ENCODE assay signal across 9 cellular contexts in genomic region chr4:16224264-16224663, GRCh38. TPM values are rescaled to one million over a fixed set of nuclear protein-coding genes. Genes with fewer than 3 reads are reported as not detected.
A peak's percentile ranks its signal among the peaks of the same experiment; 100 is the strongest.
DNase-seq lines count a peak whose midpoint lies in the region; ATAC-seq and TF ChIP-seq lines count a peak whose summit lies in the region.
"Had no signal": no experiment of that assay in that cellular context is flagged by ENCODE, and none has a peak within 500 bp of the region (broad histone marks: within the 10 kb centered on the region; RNA-seq: fewer than 3 reads in every experiment).

No MANE protein-coding gene starts in this region.

- no peak for TF ChIP-seq CTCF in endothelial cell (IDR thresholded peaks at IDR 0.05; ENCODE audit: unreplicated experiment)
- no peak for TF ChIP-seq CTCF in neutrophil (IDR thresholded peaks at IDR 0.05)

- peak overlapping the region; percentile 95 for H3K4me3 Mint-ChIP-seq in endothelial cell (ENCODE audit: unreplicated experiment)

- DNase-seq in OCI-M1 (lab: John Stamatoyannopoulos, UW), result peak; percentile 51
- no peak for DNase-seq in endothelial cell (ENCODE audit: low spot score)
- DNase-seq in SHP77 (lab: John Stamatoyannopoulos, UW), result no peak
- no peak for DNase-seq in NCI-H1694 treated with DMSO at 0.1 percent for 48 hours (lab: John Stamatoyannopoulos, UW)
- DNase-seq: esophagus squamous epithelium had no signal

- no peaks in the 10 kb centered on the region for H3K27me3 ChIP-seq in neutrophil
- H3K27me3 ChIP-seq: esophagus squamous epithelium had no signal

- H3K9ac ChIP-seq in ES-I3 (ENCODE audit: low read depth, low read length), result peak overlapping the region; percentile 96; the same call in 1 of the 2 replicates

- peaks cover 33% of the 10 kb centered on the region for H3K4me1 Mint-ChIP-seq in endothelial cell (ENCODE audit: unreplicated experiment)

- H3K27me3 Mint-ChIP-seq in endothelial cell (ENCODE audit: unreplicated experiment), result peaks cover 4% of the 10 kb centered on the region

- no peaks in the 10 kb centered on the region for H3K36me3 Mint-ChIP-seq in endothelial cell (ENCODE audit: low read depth, unreplicated experiment)

- H3K36me3 ChIP-seq in ES-I3 (ENCODE audit: insufficient read depth, low read length) (no peaks in the 10 kb centered on the region), neutrophil (peaks cover 2% of the 10 kb centered on the region)

- H3K27ac Mint-ChIP-seq in endothelial cell (ENCODE audit: unreplicated experiment), result peak overlapping the region; percentile 72

- peak overlapping the region; percentile 95 for H3K27ac ChIP-seq in neutrophil

- H3K9me3 ChIP-seq in ES-I3 (ENCODE audit: control insufficient read depth, insufficient read depth, low read length), result no peaks in the 10 kb centered on the region
- H3K9me3 ChIP-seq in neutrophil, result no peaks in the 10 kb centered on the region
- H3K9me3 ChIP-seq: esophagus squamous epithelium had no signal

- no peak for ATAC-seq in HG02623 (IDR thresholded peaks at IDR 0.05; ENCODE audit: unreplicated experiment)
- ATAC-seq in GM18505 (IDR thresholded peaks at IDR 0.05; ENCODE audit: unreplicated experiment), result no peak

- H3K9me3 Mint-ChIP-seq in endothelial cell (ENCODE audit: unreplicated experiment), result no peaks in the 10 kb centered on the region

- H3K4me1 ChIP-seq in ES-I3 (ENCODE audit: insufficient read depth, low read length) (peaks cover 14% of the 10 kb centered on the region; the same call in 1 of the 2 replicates), neutrophil (ENCODE audit: control insufficient read depth in 1 of 2, insufficient read depth in 1 of 2, low read depth in 1 of 2, low read length in 1 of 2) (peaks cover 60 to 61% of the 10 kb centered on the region in 2 experiments)

- TF ChIP-seq POLR2A in GM18505 (IDR thresholded peaks at IDR 0.05; ENCODE audit: borderline replicate concordance, extremely low read depth, insufficient read depth, insufficient read length), result no peak

- peak overlapping the region; percentile 19 to 72 for H3K4me3 ChIP-seq in neutrophil (ENCODE audit: low read depth in 1 of 2, low read length in 1 of 2)

RNA-seq across cellular contexts. Expression of gene TAPT1, which starts 2.0 kb away (rescaled TPM):
- total RNA-seq in endothelial cell (ENCODE audit: unreplicated experiment), result 18.4 TPM
